8 cellular contexts compared by ENCODE assay signal in genomic region chr20:57397693-57398108, GRCh38. TPM values are rescaled to one million over a fixed set of nuclear protein-coding genes. Genes with fewer than 3 reads are reported as not detected.
DNase-seq lines count a peak whose midpoint lies in the region; ATAC-seq and TF ChIP-seq lines count a peak whose summit lies in the region.

No MANE protein-coding gene starts in this region.

- H3F3A ChIP-seq in neural progenitor cell (ENCODE audit: low read depth) = peaks cover 31% of the 10 kb centered on the region

- H3K9ac ChIP-seq in neural progenitor cell = no peak overlapping the region

- DNase-seq in MV-4-11 (lab: John Stamatoyannopoulos, UW) = peak; percentile 20
- DNase-seq in activated naive CD8-positive, alpha-beta T cell treated with anti-CD3 and anti-CD28 coated beads for 36 hours = peak; percentile 44
- no peak for DNase-seq in neural progenitor cell (ENCODE audit: low spot score)
- no peak for DNase-seq in NCI-H2196 treated with DMSO at 0.1 percent for 48 hours (lab: John Stamatoyannopoulos, UW; ENCODE audit: unreplicated experiment)
- DNase-seq in DMS153 treated with DMSO at 0.1 percent for 48 hours (lab: John Stamatoyannopoulos, UW; ENCODE audit: unreplicated experiment) = no peak

- no peak overlapping the region for H2AFZ ChIP-seq in neural progenitor cell (replicated peaks)

- no peaks in the 10 kb centered on the region for H3K27me3 Mint-ChIP-seq in activated naive CD8-positive, alpha-beta T cell treated with anti-CD3 and anti-CD28 coated beads for 36 hours
- H3K27me3 Mint-ChIP-seq in neural progenitor cell (ENCODE audit: insufficient read depth, low read depth) = peaks cover 2% of the 10 kb centered on the region

- H3K4me1 Mint-ChIP-seq in activated naive CD8-positive, alpha-beta T cell treated with anti-CD3 and anti-CD28 coated beads for 36 hours = peaks cover 85% of the 10 kb centered on the region
- peaks cover 48% of the 10 kb centered on the region for H3K4me1 Mint-ChIP-seq in neural progenitor cell

- no peaks in the 10 kb centered on the region for H3K36me3 ChIP-seq in neural progenitor cell

- H3K9me3 Mint-ChIP-seq in activated naive CD8-positive, alpha-beta T cell treated with anti-CD3 and anti-CD28 coated beads for 36 hours = no peaks in the 10 kb centered on the region
- no peaks in the 10 kb centered on the region for H3K9me3 Mint-ChIP-seq in neural progenitor cell

- H3K4me3 ChIP-seq in neural progenitor cell = no peak overlapping the region

- H3K9me3 ChIP-seq in neural progenitor cell (ENCODE audit: low read depth) = no peaks in the 10 kb centered on the region

- H3K4me3 Mint-ChIP-seq in activated naive CD8-positive, alpha-beta T cell treated with anti-CD3 and anti-CD28 coated beads for 36 hours = peak overlapping the region; percentile 86
- peak overlapping the region; percentile 31 for H3K4me3 Mint-ChIP-seq in neural progenitor cell

- peaks cover 64% of the 10 kb centered on the region for H4K20me1 ChIP-seq in neural progenitor cell (ENCODE audit: low read depth)

- no peaks in the 10 kb centered on the region for H3K27me3 ChIP-seq in neural progenitor cell

- peaks cover 31% of the 10 kb centered on the region for H3K4me1 ChIP-seq in neural progenitor cell

- ATAC-seq in GM21367 (IDR thresholded peaks at IDR 0.05; ENCODE audit: unreplicated experiment) = peak; percentile 3
- no peak for ATAC-seq in GM19397 (IDR thresholded peaks at IDR 0.05; ENCODE audit: unreplicated experiment)
- no peak for ATAC-seq in HG03045 (IDR thresholded peaks at IDR 0.05; ENCODE audit: unreplicated experiment)

- H3K36me3 Mint-ChIP-seq in activated naive CD8-positive, alpha-beta T cell treated with anti-CD3 and anti-CD28 coated beads for 36 hours = peaks cover 83% of the 10 kb centered on the region
- peaks cover 16% of the 10 kb centered on the region for H3K36me3 Mint-ChIP-seq in neural progenitor cell

- H3K4me2 ChIP-seq in neural progenitor cell = no peak overlapping the region

- no peak for TF ChIP-seq CTCF in neural progenitor cell (IDR thresholded peaks at IDR 0.05)

- peaks cover 87% of the 10 kb centered on the region for H3K79me2 ChIP-seq in neural progenitor cell (ENCODE audit: low read depth)

- H3K27ac ChIP-seq in neural progenitor cell = no peak overlapping the region

- peak overlapping the region; percentile 99 for H3K27ac Mint-ChIP-seq in activated naive CD8-positive, alpha-beta T cell treated with anti-CD3 and anti-CD28 coated beads for 36 hours
- H3K27ac Mint-ChIP-seq in neural progenitor cell = peak overlapping the region; percentile 74

RNA-seq across cellular contexts. Expression of gene RBM38, which starts 6.5 kb away (rescaled TPM):
- 100 to 1,000 TPM; 142 to 144 TPM for total RNA-seq in activated naive CD8-positive, alpha-beta T cell treated with anti-CD3 and anti-CD28 coated beads for 36 hours
- 26.6 and 53.4 TPM in 2 replicates for total RNA-seq in neural progenitor cell (ENCODE audit: low replicate concordance)

RNA-seq across cellular contexts. Expression of gene RAE1, which starts 46.6 kb away (rescaled TPM):
- total RNA-seq in activated naive CD8-positive, alpha-beta T cell treated with anti-CD3 and anti-CD28 coated beads for 36 hours = 10 to 100 TPM; 59.0 to 60.0 TPM
- total RNA-seq in neural progenitor cell (ENCODE audit: low replicate concordance) = 50.2 and 77.6 TPM in 2 replicates

Comparison
In these comparisons a context has a peak if more than half of its experiments do, and no peak if none do; other contexts are left out.
1. DNase-seq: peak in MV-4-11 (single experiment) and activated naive CD8-positive, alpha-beta T cell treated with anti-CD3 and anti-CD28 coated beads for 36 hours (single experiment); none in neural progenitor cell (single experiment), NCI-H2196 treated with DMSO at 0.1 percent for 48 hours (single experiment) and DMS153 treated with DMSO at 0.1 percent for 48 hours (single experiment).